ENCODE assay signal across 1 cellular context in genomic region chr13:112634102-112634501, GRCh38.
TF ChIP-seq lines count a peak whose summit lies in the region.

No MANE protein-coding gene starts in this region.

TF ChIP-seq in HepG2, 621 proteins besides CTCF, POLR2A, EP300 and RAD21:
- TF ChIP-seq USF2 (IDR thresholded peaks at IDR 0.05; ENCODE audit: low read depth, low read length) (no peak), USF2 (CRISPR knock-in tag; IDR thresholded peaks at IDR 0.05; ENCODE audit: borderline replicate concordance) (peak; percentile 32; the same call in 1 of the 2 replicates), NFE2L2 (IDR thresholded peaks at IDR 0.05; ENCODE audit: low read length) (no peak), CREB1 (IDR thresholded peaks at IDR 0.05) (peak; percentile 77), CREB1 (CRISPR knock-in tag; IDR thresholded peaks at IDR 0.05) (no peak), ZNF598 (CRISPR knock-in tag; IDR thresholded peaks at IDR 0.05; ENCODE audit: borderline replicate concordance) (no peak)
TF ChIP-seq in HepG2: peak in this region for 2.
